Comparison of ENCODE assay signal across 18 cellular contexts in the genomic region with DNA sequence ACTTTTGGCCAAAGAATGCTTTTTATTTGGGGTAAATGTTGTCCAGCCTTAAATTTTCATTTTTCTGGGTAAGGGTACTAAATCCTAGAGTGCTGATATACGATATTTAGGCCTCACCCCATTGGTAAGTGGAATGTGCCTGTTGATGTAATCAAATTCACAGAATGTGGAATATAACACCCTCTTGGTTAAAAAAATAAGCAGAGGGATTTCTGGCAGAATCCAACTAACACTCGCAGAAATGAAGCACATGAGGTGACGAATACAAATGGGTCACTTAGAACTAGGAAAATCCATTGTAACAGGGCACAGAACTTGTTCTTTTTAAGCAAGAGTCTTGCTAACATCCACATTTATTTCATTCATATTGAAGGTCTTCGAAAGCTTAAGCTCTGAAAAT.
"Had no signal": no experiment of that assay in that cellular context is flagged by ENCODE, and none has a peak within 500 bp of the region (broad histone marks: within the 10 kb centered on the region; RNA-seq: fewer than 3 reads in every experiment).

No MANE protein-coding gene starts in this region.

- DNase-seq: effector memory CD4-positive, alpha-beta T cell; gastrocnemius medialis; heart right ventricle; hypothalamus; mucosa of descending colon; occipital lobe; posterior cingulate gyrus; sigmoid colon; stimulated activated CD4-positive, alpha-beta T cell treated with anti-CD3 and anti-CD28 coated beads, Interleukin-4, amount 100 ng/mL, for 1 hour; stimulated activated CD8-positive, alpha-beta memory T cell treated with anti-CD3 and anti-CD28 coated beads, Interleukin-4, amount 100 ng/mL, for 48 hours; stimulated activated naive CD8-positive, alpha-beta T cell treated with anti-CD3 and anti-CD28 coated beads, Interleukin-15, Interleukin-2, amounts not matched to agents 100 U/mL and 50 U/mL, for 24 hours; upper lobe of right lung had no signal

- H3K36me3 ChIP-seq: gastrocnemius medialis, heart right ventricle, sigmoid colon, tibial nerve, upper lobe of right lung, vagina had no signal

- H3K27me3 ChIP-seq: gastrocnemius medialis, sigmoid colon, tibial nerve, upper lobe of right lung, vagina had no signal

- H3K27ac ChIP-seq: gastrocnemius medialis, heart right ventricle, sigmoid colon, tibial nerve, upper lobe of right lung, vagina had no signal

- H3K4me1 Mint-ChIP-seq: stimulated activated effector memory CD8-positive, alpha-beta T cell treated with anti-CD3 and anti-CD28 coated beads, Interleukin-12 subunit alpha, Interleukin-12 subunit beta, amount 100 ng/mL, for 72 hours had no signal

- H3K27ac Mint-ChIP-seq: natural killer cell treated with Interleukin-12 subunit alpha and Interleukin-12 subunit beta and Interleukin-15 and Interleukin-18, amount 100 ng/mL, for 72 hours; stimulated activated effector memory CD8-positive, alpha-beta T cell treated with anti-CD3 and anti-CD28 coated beads, Interleukin-12 subunit alpha, Interleukin-12 subunit beta, amount 100 ng/mL, for 72 hours had no signal

- H3K9me3 Mint-ChIP-seq: natural killer cell treated with Interleukin-12 subunit alpha and Interleukin-12 subunit beta and Interleukin-15 and Interleukin-18, amount 100 ng/mL, for 72 hours; stimulated activated effector memory CD8-positive, alpha-beta T cell treated with anti-CD3 and anti-CD28 coated beads, Interleukin-12 subunit alpha, Interleukin-12 subunit beta, amount 100 ng/mL, for 72 hours had no signal

- H3K4me1 ChIP-seq: gastrocnemius medialis, heart right ventricle, sigmoid colon, tibial nerve, upper lobe of right lung, vagina had no signal

- FAIRE-seq: endometrium, islet of Langerhans had no signal

- H3K4me3 ChIP-seq: gastrocnemius medialis, heart right ventricle, mucosa of descending colon, sigmoid colon, tibial nerve, upper lobe of right lung, vagina had no signal

- H3K9me3 ChIP-seq: gastrocnemius medialis, heart right ventricle, mucosa of descending colon, sigmoid colon, tibial nerve, upper lobe of right lung, vagina had no signal

- H3K4me3 Mint-ChIP-seq: natural killer cell treated with Interleukin-12 subunit alpha and Interleukin-12 subunit beta and Interleukin-15 and Interleukin-18, amount 100 ng/mL, for 72 hours; stimulated activated effector memory CD8-positive, alpha-beta T cell treated with anti-CD3 and anti-CD28 coated beads, Interleukin-12 subunit alpha, Interleukin-12 subunit beta, amount 100 ng/mL, for 72 hours had no signal

- H3K36me3 Mint-ChIP-seq: natural killer cell treated with Interleukin-12 subunit alpha and Interleukin-12 subunit beta and Interleukin-15 and Interleukin-18, amount 100 ng/mL, for 72 hours; stimulated activated effector memory CD8-positive, alpha-beta T cell treated with anti-CD3 and anti-CD28 coated beads, Interleukin-12 subunit alpha, Interleukin-12 subunit beta, amount 100 ng/mL, for 72 hours had no signal
